Comparison of ENCODE assay signal across 21 cellular contexts in genomic region chr15:32838338-32838737, GRCh38.
DNase-seq lines count a peak whose midpoint lies in the region; ATAC-seq and TF ChIP-seq lines count a peak whose summit lies in the region.
"Had no signal": no experiment of that assay in that cellular context is flagged by ENCODE, and none has a peak within 500 bp of the region (broad histone marks: within the 10 kb centered on the region; RNA-seq: fewer than 3 reads in every experiment).

No MANE protein-coding gene starts in this region.

- no peak for ATAC-seq in SK-N-SH treated with all-trans-retinoic acid at 6 μM for 48 hours
- ATAC-seq in GM21576 (IDR thresholded peaks at IDR 0.05; ENCODE audit: unreplicated experiment), result no peak
- no peak for ATAC-seq in GM21447 (IDR thresholded peaks at IDR 0.05; ENCODE audit: unreplicated experiment)
- ATAC-seq: activated naive CD8-positive, alpha-beta T cell treated with anti-CD3 and anti-CD28 coated beads, Interleukin-2, amount 50 U/mL, for 24 hours; GM12878; stimulated activated naive CD8-positive, alpha-beta T cell treated with anti-CD3 and anti-CD28 coated beads, Interleukin-15, amount 100 ng/mL, for 72 hours had no signal

- 97% methylated on average over 7 of the region's 7 CpGs for WGBS in SK-N-SH (ENCODE audit: low lambda C conversion rate)

- H3F3A ChIP-seq in SK-N-SH (replicated peaks; ENCODE audit: insufficient read depth), result peaks cover 26% of the 10 kb centered on the region

- H3K4me3 ChIP-seq in SK-N-SH (ENCODE audit: low read depth in 2 of 2, low read length in 1 of 2) (no peak overlapping the region), brain microvascular endothelial cell (ENCODE audit: low read depth, low read length) (no peak overlapping the region)
- H3K4me3 ChIP-seq: cardiac muscle cell, GM12878, lung, skin epidermis, upper lobe of right lung had no signal

- peaks cover 4 to 13% of the 10 kb centered on the region in 2 experiments; a peak in 2 of 4 replicates for H3K4me1 ChIP-seq in SK-N-SH (ENCODE audit: control insufficient read depth in 1 of 2, insufficient read depth in 2 of 2, low read depth in 1 of 2, low read length in 1 of 2)
- H3K4me1 ChIP-seq: parathyroid adenoma had no signal

- no peaks in the 10 kb centered on the region for H3K9me2 ChIP-seq in SK-N-SH

- H2AFZ ChIP-seq in SK-N-SH (ENCODE audit: low read depth), result no peak overlapping the region
- H2AFZ ChIP-seq: parathyroid adenoma had no signal

- in situ Hi-C loops in brain microvascular endothelial cell (cut with HindIII; ENCODE audit: low pct_ligation_motif_present, low sequenced_read_pairs), result loop anchor here (10.0 kb wide), 1 partner anchor 156 kb away; no protein-coding TSS in a partner anchor

- no peaks in the 10 kb centered on the region for H3K9me3 ChIP-seq in SK-N-SH
- H3K9me3 ChIP-seq: upper lobe of right lung had no signal

- H3K4me2 ChIP-seq in SK-N-SH, result no peak overlapping the region

- intact Hi-C loops in Calu3 (cut with micrococcal nuclease; ENCODE audit: unreplicated experiment), result no loop called here

- TF ChIP-seq EP300 in SK-N-SH (IDR thresholded peaks at IDR 0.05; ENCODE audit: borderline replicate concordance in 1 of 2, low read depth in 1 of 2, low read length in 1 of 2), result no peak

- H3K9ac ChIP-seq in SK-N-SH, result peak overlapping the region; percentile 29; the same call in 1 of the 2 replicates
- H3K9ac ChIP-seq: parathyroid adenoma had no signal

- TF ChIP-seq RAD21 in SK-N-SH (IDR thresholded peaks at IDR 0.05; ENCODE audit: low read length), result no peak

- H3K27ac ChIP-seq in SK-N-SH (ENCODE audit: low read depth in 2 of 2, low read length in 1 of 2) (peak overlapping the region in 1 of 2 experiments; percentile 68; a peak in 2 of 4 replicates), brain microvascular endothelial cell (peak overlapping the region; percentile 67)
- H3K27ac ChIP-seq: cardiac muscle cell, parathyroid adenoma, upper lobe of right lung had no signal

- no TSS peak for BruUV-seq in Calu3 (replicated peaks; lab: Mats Ljungman, UMichigan)

- DNase-seq in SK-N-SH (no peak), brain microvascular endothelial cell (no peak), medulla oblongata (ENCODE audit: extremely low spot score) (peak; percentile 45), Calu3 (no peak)
- no peak for DNase-seq in activated CD8-positive, alpha-beta memory T cell treated with anti-CD3 and anti-CD28 coated beads, Interleukin-2, amount 50 U/mL, for 4 hours
- DNase-seq: ACHN; activated CD4-positive, alpha-beta T cell treated with anti-CD3 and anti-CD28 coated beads, Interleukin-2, amount 10 ng/mL, durations not matched to agents 24 days and 14 days; activated effector memory CD4-positive, alpha-beta T cell treated with Interleukin-2 at 50 U/mL for 16 hours; activated naive CD8-positive, alpha-beta T cell treated with anti-CD3 and anti-CD28 coated beads, Interleukin-2, amount 50 U/mL, for 24 hours; CD4-positive, CD25-positive, alpha-beta regulatory T cell; stimulated activated CD4-positive, alpha-beta T cell treated with anti-CD3 and anti-CD28 coated beads, Interleukin-2, amount 100 ng/mL, for 48 hours; stimulated activated naive CD8-positive, alpha-beta T cell treated with anti-CD3 and anti-CD28 coated beads, Interleukin-15, amount 100 ng/mL, for 72 hours; upper lobe of right lung had no signal

- H3K79me2 ChIP-seq in SK-N-SH (ENCODE audit: insufficient read depth), result peaks cover 74% of the 10 kb centered on the region
- H3K79me2 ChIP-seq: parathyroid adenoma had no signal

- H3K9me3 Mint-ChIP-seq in Calu3 (ENCODE audit: low read depth, unreplicated experiment), result no peaks in the 10 kb centered on the region
- H3K9me3 Mint-ChIP-seq: activated CD4-positive, alpha-beta T cell treated with anti-CD3 and anti-CD28 coated beads, Interleukin-2, amount 10 ng/mL, durations not matched to agents 24 days and 14 days; activated naive CD8-positive, alpha-beta T cell treated with anti-CD3 and anti-CD28 coated beads, Interleukin-2, amount 50 U/mL, for 24 hours; stimulated activated naive CD8-positive, alpha-beta T cell treated with anti-CD3 and anti-CD28 coated beads, Interleukin-15, amount 100 ng/mL, for 72 hours had no signal

- no peak for TF ChIP-seq CTCF in SK-N-SH (IDR thresholded peaks at IDR 0.05)
- TF ChIP-seq CTCF in brain microvascular endothelial cell (IDR thresholded peaks at IDR 0.05; ENCODE audit: low read depth, low read length, missing control alignments), result no peak
- no peak for TF ChIP-seq CTCF in Calu3 (IDR thresholded peaks at IDR 0.05; ENCODE audit: unreplicated experiment)

- H3K27ac Mint-ChIP-seq in Calu3 (ENCODE audit: unreplicated experiment), result no peak overlapping the region
- H3K27ac Mint-ChIP-seq: activated CD4-positive, alpha-beta T cell treated with anti-CD3 and anti-CD28 coated beads, Interleukin-2, amount 10 ng/mL, durations not matched to agents 24 days and 14 days; activated naive CD8-positive, alpha-beta T cell treated with anti-CD3 and anti-CD28 coated beads, Interleukin-2, amount 50 U/mL, for 24 hours; stimulated activated naive CD8-positive, alpha-beta T cell treated with anti-CD3 and anti-CD28 coated beads, Interleukin-15, amount 100 ng/mL, for 72 hours had no signal

- H3K27me3 ChIP-seq in SK-N-SH (ENCODE audit: insufficient read depth), result no peaks in the 10 kb centered on the region
- H3K27me3 ChIP-seq in brain microvascular endothelial cell (replicated peaks), result no peaks in the 10 kb centered on the region
- H3K27me3 ChIP-seq: cardiac muscle cell, upper lobe of right lung had no signal

- H3K36me3 Mint-ChIP-seq in Calu3 (ENCODE audit: insufficient read depth, unreplicated experiment), result no peaks in the 10 kb centered on the region
- H3K36me3 Mint-ChIP-seq: CD4-positive, CD25-positive, alpha-beta regulatory T cell had no signal

- no peak overlapping the region for H3K4me3 Mint-ChIP-seq in Calu3 (ENCODE audit: low read depth, unreplicated experiment)
- H3K4me3 Mint-ChIP-seq: activated CD4-positive, alpha-beta T cell treated with anti-CD3 and anti-CD28 coated beads, Interleukin-2, amount 10 ng/mL, durations not matched to agents 24 days and 14 days; activated naive CD8-positive, alpha-beta T cell treated with anti-CD3 and anti-CD28 coated beads, Interleukin-2, amount 50 U/mL, for 24 hours; CD4-positive, CD25-positive, alpha-beta regulatory T cell; stimulated activated naive CD8-positive, alpha-beta T cell treated with anti-CD3 and anti-CD28 coated beads, Interleukin-15, amount 100 ng/mL, for 72 hours had no signal

- no peaks in the 10 kb centered on the region for H3K4me1 Mint-ChIP-seq in Calu3 (ENCODE audit: low read depth, unreplicated experiment)
- H3K4me1 Mint-ChIP-seq: activated CD4-positive, alpha-beta T cell treated with anti-CD3 and anti-CD28 coated beads, Interleukin-2, amount 10 ng/mL, durations not matched to agents 24 days and 14 days; activated naive CD8-positive, alpha-beta T cell treated with anti-CD3 and anti-CD28 coated beads, Interleukin-2, amount 50 U/mL, for 24 hours; CD4-positive, CD25-positive, alpha-beta regulatory T cell; stimulated activated naive CD8-positive, alpha-beta T cell treated with anti-CD3 and anti-CD28 coated beads, Interleukin-15, amount 100 ng/mL, for 72 hours had no signal

- H3K36me3 ChIP-seq in SK-N-SH (replicated peaks in 1 of 2; ENCODE audit: control insufficient read depth in 1 of 2, insufficient read depth in 2 of 2, low read length in 1 of 2) (peaks cover 15 to 47% of the 10 kb centered on the region in 2 experiments), brain microvascular endothelial cell (replicated peaks) (no peaks in the 10 kb centered on the region)
- H3K36me3 ChIP-seq: cardiac muscle cell, upper lobe of right lung had no signal

- H3K27me3 Mint-ChIP-seq in Calu3 (ENCODE audit: unreplicated experiment), result no peaks in the 10 kb centered on the region

- CTCF ChIA-PET in SK-N-SH (lab: Yijun Ruan, JAX) (interaction anchor here (0.6 to 1.4 kb wide), 3 partner anchors 13 to 335 kb away, joined by 4 to 6 read pairs (median 5); no protein-coding TSS in a partner anchor), Calu3 (lab: Charles Lee) (no interaction called here)

- POLR2A ChIA-PET in SK-N-SH (lab: Yijun Ruan, JAX), result no interaction called here

- no peaks in the 10 kb centered on the region for H4K20me1 ChIP-seq in SK-N-SH (ENCODE audit: insufficient read depth)

TF ChIP-seq in SK-N-SH, 30 proteins besides CTCF, POLR2A, EP300 and RAD21 (continues in another document):
- TF ChIP-seq TEAD4 (IDR thresholded peaks at IDR 0.05; ENCODE audit: borderline replicate concordance, insufficient read depth), result no peak
- no peak for TF ChIP-seq PBX3 (IDR thresholded peaks at IDR 0.05)
- TF ChIP-seq RCOR1 (IDR thresholded peaks at IDR 0.05; ENCODE audit: low read length), result no peak
- TF ChIP-seq FOSL2 (IDR thresholded peaks at IDR 0.05; ENCODE audit: borderline replicate concordance, low read depth), result no peak
- no peak for TF ChIP-seq GATA2 (CRISPR knock-in tag; IDR thresholded peaks at IDR 0.05)
- TF ChIP-seq GABPA (IDR thresholded peaks at IDR 0.05; ENCODE audit: low read depth), result no peak

TF ChIP-seq in SK-N-SH treated with all-trans-retinoic acid at 6 μM for 48 hours, 23 proteins besides CTCF, POLR2A, EP300 and RAD21:
- TF ChIP-seq ISL1 (CRISPR knock-in tag; IDR thresholded peaks at IDR 0.05), result no peak
- TF ChIP-seq PPARA (CRISPR knock-in tag; IDR thresholded peaks at IDR 0.05; ENCODE audit: borderline replicate concordance), result no peak
- no peak for TF ChIP-seq ZNF8 (CRISPR knock-in tag; IDR thresholded peaks at IDR 0.05)
